Comparison of ENCODE assay signal across 11 cellular contexts in the genomic region with DNA sequence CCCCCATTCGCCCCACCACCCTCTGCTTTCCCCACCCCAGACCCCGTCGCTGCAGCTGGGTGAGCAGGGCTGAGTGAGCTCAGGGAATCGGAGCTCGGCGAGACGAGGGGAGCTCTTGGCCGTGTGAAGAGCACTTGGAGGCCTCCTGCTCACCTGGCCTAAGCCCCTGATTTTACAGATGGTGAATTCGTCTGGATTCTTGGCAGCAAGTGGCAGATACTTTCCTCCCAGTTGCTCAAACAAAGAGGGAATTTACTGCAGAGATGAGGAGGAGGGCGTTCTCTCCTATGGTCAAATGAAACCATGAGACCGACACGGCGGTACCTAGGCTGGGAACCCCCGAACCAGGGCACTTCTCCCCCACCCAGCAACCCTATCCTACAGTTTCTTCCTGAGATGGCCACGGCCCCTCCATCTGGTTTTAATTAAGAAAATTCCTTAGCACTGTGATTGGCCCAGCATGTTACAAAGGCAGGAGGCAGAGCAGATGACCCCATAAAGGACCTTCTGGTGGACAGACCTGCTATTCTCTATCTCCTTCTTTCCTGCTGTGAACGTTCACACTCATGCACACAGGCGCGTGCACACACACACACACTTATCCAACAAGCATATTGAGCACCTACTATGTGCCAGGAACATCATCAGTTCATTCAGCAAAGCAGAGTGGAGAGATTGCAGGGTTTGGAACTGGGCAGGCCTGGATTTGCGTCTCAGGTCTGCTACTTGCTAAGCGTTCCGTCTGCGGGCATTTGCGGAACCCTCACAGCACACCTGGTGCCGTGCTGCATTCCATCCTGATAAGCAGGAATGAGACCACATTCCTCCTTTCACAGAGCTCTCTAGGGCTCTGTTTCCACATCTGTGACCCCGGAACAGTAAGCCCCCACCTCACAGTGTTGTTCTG.
A peak's percentile ranks its signal among the peaks of the same experiment; 100 is the strongest.
DNase-seq lines count a peak whose midpoint lies in the region; ATAC-seq and TF ChIP-seq lines count a peak whose summit lies in the region.
"Had no signal": no experiment of that assay in that cellular context is flagged by ENCODE, and none has a peak within 500 bp of the region (broad histone marks: within the 10 kb centered on the region; RNA-seq: fewer than 3 reads in every experiment).

No MANE protein-coding gene starts in this region.

- no peaks in the 10 kb centered on the region for H3K36me3 Mint-ChIP-seq in nephron (ENCODE audit: low read depth)
- no peaks in the 10 kb centered on the region for H3K36me3 Mint-ChIP-seq in activated naive CD4-positive, alpha-beta T cell treated with anti-CD3 and anti-CD28 coated beads, Interleukin-2, amount 50 U/mL, for 72 hours

- CTCF ChIA-PET in BJ (lab: Yijun Ruan, JAX) = interaction anchor here (0.6 to 2.0 kb wide), 6 partner anchors 7 to 277 kb away, joined by 3 to 9 read pairs (median 4); partner anchors contain the start of gene GRK5

- peak overlapping the region; percentile 28 to 44 (median 43) for H3K4me3 Mint-ChIP-seq in nephron
- H3K4me3 Mint-ChIP-seq: activated CD4-positive, alpha-beta T cell treated with anti-CD3 and anti-CD28 coated beads, Interleukin-2, amount 10 ng/mL, durations not matched to agents 24 days and 14 days had no signal

- no peak overlapping the region for H3K4me3 ChIP-seq in BJ (ENCODE audit: low read depth, low read length)

- TF ChIP-seq CTCF in BJ (IDR thresholded peaks at IDR 0.05; ENCODE audit: insufficient read depth, low read depth, low read length) (no peak), nephron (IDR thresholded peaks at IDR 0.05; ENCODE audit: unreplicated experiment in 3 of 3) (no peak)

- DNase-seq in BJ (ENCODE audit: low read depth) (peak; percentile 26), NCI-H524 (lab: John Stamatoyannopoulos, UW) (peak; percentile 72 to 82), fibroblast of gingiva (ENCODE audit: low read depth) (peak; percentile 60), NCI-H526 (lab: John Stamatoyannopoulos, UW) (no peak)
- DNase-seq in activated naive CD4-positive, alpha-beta T cell treated with anti-CD3 and anti-CD28 coated beads, Interleukin-2, amount 50 U/mL, for 72 hours (ENCODE audit: low spot score in 2 of 2) = no peak
- DNase-seq: activated CD4-positive, alpha-beta T cell treated with anti-CD3 and anti-CD28 coated beads, Interleukin-2, amount 10 ng/mL, durations not matched to agents 24 days and 14 days; Karpas-422; kidney glomerular epithelial cell had no signal

- H3K4me1 Mint-ChIP-seq in nephron = peaks cover 66% of the 10 kb centered on the region
- H3K4me1 Mint-ChIP-seq: activated CD4-positive, alpha-beta T cell treated with anti-CD3 and anti-CD28 coated beads, Interleukin-2, amount 10 ng/mL, durations not matched to agents 24 days and 14 days had no signal

- peak overlapping the region; percentile 93 to 96 (median 94) for H3K27ac Mint-ChIP-seq in nephron
- H3K27ac Mint-ChIP-seq in activated naive CD4-positive, alpha-beta T cell treated with anti-CD3 and anti-CD28 coated beads, Interleukin-2, amount 50 U/mL, for 72 hours = peak overlapping the region in 1 of 2 donors; percentile 65
- H3K27ac Mint-ChIP-seq: activated CD4-positive, alpha-beta T cell treated with anti-CD3 and anti-CD28 coated beads, Interleukin-2, amount 10 ng/mL, durations not matched to agents 24 days and 14 days had no signal

- no peak for ATAC-seq in activated naive CD4-positive, alpha-beta T cell treated with anti-CD3 and anti-CD28 coated beads, Interleukin-2, amount 50 U/mL, for 72 hours
- ATAC-seq in HG02571 (IDR thresholded peaks at IDR 0.05; ENCODE audit: unreplicated experiment) = no peak
- ATAC-seq in GM19467 (IDR thresholded peaks at IDR 0.05; ENCODE audit: unreplicated experiment) = no peak

- H3K27me3 ChIP-seq in BJ (ENCODE audit: control insufficient read depth, insufficient read depth, low read length) = no peaks in the 10 kb centered on the region

- H3K27me3 Mint-ChIP-seq in nephron (ENCODE audit: low read depth) = peaks cover 13% of the 10 kb centered on the region
- H3K27me3 Mint-ChIP-seq: activated CD4-positive, alpha-beta T cell treated with anti-CD3 and anti-CD28 coated beads, Interleukin-2, amount 10 ng/mL, durations not matched to agents 24 days and 14 days had no signal

- no peaks in the 10 kb centered on the region; the same call in 1 of the 2 replicates for H3K36me3 ChIP-seq in BJ (ENCODE audit: control insufficient read depth, insufficient read depth, low read length)

- POLR2A ChIA-PET in BJ (lab: Charles Lee) = no interaction called here

- H3K9me3 Mint-ChIP-seq in nephron = no peaks in the 10 kb centered on the region
- H3K9me3 Mint-ChIP-seq in activated naive CD4-positive, alpha-beta T cell treated with anti-CD3 and anti-CD28 coated beads, Interleukin-2, amount 50 U/mL, for 72 hours = no peaks in the 10 kb centered on the region
- H3K9me3 Mint-ChIP-seq: activated CD4-positive, alpha-beta T cell treated with anti-CD3 and anti-CD28 coated beads, Interleukin-2, amount 10 ng/mL, durations not matched to agents 24 days and 14 days had no signal

Comparison
In these comparisons a context has a peak if more than half of its experiments do, and no peak if none do; other contexts are left out.
1. DNase-seq: peak in BJ (single experiment), NCI-H524 (2 of 2) and fibroblast of gingiva (single experiment); none in activated naive CD4-positive, alpha-beta T cell treated with anti-CD3 and anti-CD28 coated beads, Interleukin-2, amount 50 U/mL, for 72 hours (0 of 2) and NCI-H526 (0 of 2).